In the genomic region with DNA sequence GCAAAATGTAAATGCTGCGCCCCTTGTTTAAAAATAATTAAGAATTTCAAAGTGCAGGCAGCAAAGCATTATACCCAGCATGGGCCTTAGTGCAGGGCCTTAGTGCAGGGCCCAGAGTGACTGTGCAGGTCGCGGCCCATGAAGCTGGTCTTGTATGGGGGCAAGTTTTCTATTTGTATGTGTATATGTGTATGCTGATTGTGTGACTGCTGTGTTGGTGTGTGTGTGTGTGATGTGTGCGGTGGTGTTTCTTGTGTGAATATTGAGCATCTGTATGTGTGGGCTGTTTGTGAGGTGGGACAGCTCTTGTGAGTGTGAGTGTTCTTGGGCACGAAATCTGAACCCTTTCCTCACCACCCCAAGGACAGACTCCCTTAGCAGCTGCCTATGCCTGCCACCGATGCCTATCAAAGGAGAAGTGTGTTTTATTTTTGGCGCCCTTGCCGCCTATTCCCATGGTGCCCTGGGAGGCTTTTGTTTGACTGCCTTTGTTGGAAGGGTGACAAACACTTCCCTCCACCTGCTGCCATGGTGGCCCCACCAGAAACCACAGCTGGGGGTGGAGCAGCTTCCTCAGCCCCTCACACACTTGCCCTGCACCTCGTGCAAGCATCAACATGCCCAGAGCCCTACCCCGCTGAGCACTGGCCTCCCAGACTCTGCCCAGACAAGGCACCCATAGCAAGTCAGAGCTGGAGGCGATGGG, we compare ENCODE assay signal across 1 cellular context.
TF ChIP-seq lines count a peak whose summit lies in the region.

No MANE protein-coding gene starts in this region.

TF ChIP-seq in HepG2, 621 proteins besides CTCF, POLR2A, EP300 and RAD21 (continued from another document):
- TF ChIP-seq, protein P1, sequence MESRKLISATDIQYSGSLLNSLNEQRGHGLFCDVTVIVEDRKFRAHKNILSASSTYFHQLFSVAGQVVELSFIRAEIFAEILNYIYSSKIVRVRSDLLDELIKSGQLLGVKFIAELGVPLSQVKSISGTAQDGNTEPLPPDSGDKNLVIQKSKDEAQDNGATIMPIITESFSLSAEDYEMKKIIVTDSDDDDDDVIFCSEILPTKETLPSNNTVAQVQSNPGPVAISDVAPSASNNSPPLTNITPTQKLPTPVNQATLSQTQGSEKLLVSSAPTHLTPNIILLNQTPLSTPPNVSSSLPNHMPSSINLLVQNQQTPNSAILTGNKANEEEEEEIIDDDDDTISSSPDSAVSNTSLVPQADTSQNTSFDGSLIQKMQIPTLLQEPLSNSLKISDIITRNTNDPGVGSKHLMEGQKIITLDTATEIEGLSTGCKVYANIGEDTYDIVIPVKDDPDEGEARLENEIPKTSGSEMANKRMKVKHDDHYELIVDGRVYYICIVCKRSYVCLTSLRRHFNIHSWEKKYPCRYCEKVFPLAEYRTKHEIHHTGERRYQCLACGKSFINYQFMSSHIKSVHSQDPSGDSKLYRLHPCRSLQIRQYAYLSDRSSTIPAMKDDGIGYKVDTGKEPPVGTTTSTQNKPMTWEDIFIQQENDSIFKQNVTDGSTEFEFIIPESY (CRISPR knock-in tag; IDR thresholded peaks at IDR 0.05) = peak; percentile 81
- TF ChIP-seq ZNF329 (CRISPR knock-in tag; IDR thresholded peaks at IDR 0.05; ENCODE audit: low read depth) = no peak
- TF ChIP-seq SOX13 (IDR thresholded peaks at IDR 0.05) = no peak
- peak in 1 of 2 experiments; percentile 73; a peak in 2 of 4 replicates for TF ChIP-seq SOX13 (CRISPR knock-in tag; conservative IDR thresholded peaks at IDR 0.05 in 1 of 2, IDR thresholded peaks at IDR 0.05 in 1 of 2)
- TF ChIP-seq ZFP62 (CRISPR knock-in tag; IDR thresholded peaks at IDR 0.05) = no peak
- TF ChIP-seq ZNF816 (CRISPR knock-in tag; IDR thresholded peaks at IDR 0.05; ENCODE audit: borderline replicate concordance) = no peak
- TF ChIP-seq CBX5 (CRISPR knock-in tag; IDR thresholded peaks at IDR 0.05; ENCODE audit: borderline replicate concordance) = no peak
- TF ChIP-seq, protein P2, sequence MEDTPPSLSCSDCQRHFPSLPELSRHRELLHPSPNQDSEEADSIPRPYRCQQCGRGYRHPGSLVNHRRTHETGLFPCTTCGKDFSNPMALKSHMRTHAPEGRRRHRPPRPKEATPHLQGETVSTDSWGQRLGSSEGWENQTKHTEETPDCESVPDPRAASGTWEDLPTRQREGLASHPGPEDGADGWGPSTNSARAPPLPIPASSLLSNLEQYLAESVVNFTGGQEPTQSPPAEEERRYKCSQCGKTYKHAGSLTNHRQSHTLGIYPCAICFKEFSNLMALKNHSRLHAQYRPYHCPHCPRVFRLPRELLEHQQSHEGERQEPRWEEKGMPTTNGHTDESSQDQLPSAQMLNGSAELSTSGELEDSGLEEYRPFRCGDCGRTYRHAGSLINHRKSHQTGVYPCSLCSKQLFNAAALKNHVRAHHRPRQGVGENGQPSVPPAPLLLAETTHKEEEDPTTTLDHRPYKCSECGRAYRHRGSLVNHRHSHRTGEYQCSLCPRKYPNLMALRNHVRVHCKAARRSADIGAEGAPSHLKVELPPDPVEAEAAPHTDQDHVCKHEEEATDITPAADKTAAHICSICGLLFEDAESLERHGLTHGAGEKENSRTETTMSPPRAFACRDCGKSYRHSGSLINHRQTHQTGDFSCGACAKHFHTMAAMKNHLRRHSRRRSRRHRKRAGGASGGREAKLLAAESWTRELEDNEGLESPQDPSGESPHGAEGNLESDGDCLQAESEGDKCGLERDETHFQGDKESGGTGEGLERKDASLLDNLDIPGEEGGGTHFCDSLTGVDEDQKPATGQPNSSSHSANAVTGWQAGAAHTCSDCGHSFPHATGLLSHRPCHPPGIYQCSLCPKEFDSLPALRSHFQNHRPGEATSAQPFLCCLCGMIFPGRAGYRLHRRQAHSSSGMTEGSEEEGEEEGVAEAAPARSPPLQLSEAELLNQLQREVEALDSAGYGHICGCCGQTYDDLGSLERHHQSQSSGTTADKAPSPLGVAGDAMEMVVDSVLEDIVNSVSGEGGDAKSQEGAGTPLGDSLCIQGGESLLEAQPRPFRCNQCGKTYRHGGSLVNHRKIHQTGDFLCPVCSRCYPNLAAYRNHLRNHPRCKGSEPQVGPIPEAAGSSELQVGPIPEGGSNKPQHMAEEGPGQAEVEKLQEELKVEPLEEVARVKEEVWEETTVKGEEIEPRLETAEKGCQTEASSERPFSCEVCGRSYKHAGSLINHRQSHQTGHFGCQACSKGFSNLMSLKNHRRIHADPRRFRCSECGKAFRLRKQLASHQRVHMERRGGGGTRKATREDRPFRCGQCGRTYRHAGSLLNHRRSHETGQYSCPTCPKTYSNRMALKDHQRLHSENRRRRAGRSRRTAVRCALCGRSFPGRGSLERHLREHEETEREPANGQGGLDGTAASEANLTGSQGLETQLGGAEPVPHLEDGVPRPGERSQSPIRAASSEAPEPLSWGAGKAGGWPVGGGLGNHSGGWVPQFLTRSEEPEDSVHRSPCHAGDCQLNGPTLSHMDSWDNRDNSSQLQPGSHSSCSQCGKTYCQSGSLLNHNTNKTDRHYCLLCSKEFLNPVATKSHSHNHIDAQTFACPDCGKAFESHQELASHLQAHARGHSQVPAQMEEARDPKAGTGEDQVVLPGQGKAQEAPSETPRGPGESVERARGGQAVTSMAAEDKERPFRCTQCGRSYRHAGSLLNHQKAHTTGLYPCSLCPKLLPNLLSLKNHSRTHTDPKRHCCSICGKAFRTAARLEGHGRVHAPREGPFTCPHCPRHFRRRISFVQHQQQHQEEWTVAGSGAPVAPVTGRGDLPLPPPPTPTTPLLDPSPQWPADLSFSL (CRISPR knock-in tag; IDR thresholded peaks at IDR 0.05) = no peak
- peak; percentile 12; the same call in 1 of the 2 replicates for TF ChIP-seq SAP130 (CRISPR knock-in tag; IDR thresholded peaks at IDR 0.05; ENCODE audit: low read depth)
- TF ChIP-seq ISL2 (CRISPR knock-in tag; IDR thresholded peaks at IDR 0.05) = no peak
- no peak for TF ChIP-seq ZNF124 (CRISPR knock-in tag; IDR thresholded peaks at IDR 0.05)
- TF ChIP-seq ZNF260 (CRISPR knock-in tag; IDR thresholded peaks at IDR 0.05; ENCODE audit: borderline replicate concordance, low read depth) = no peak
- no peak for TF ChIP-seq MYNN (CRISPR knock-in tag; IDR thresholded peaks at IDR 0.05; ENCODE audit: low read depth)
- TF ChIP-seq CHCHD3 (CRISPR knock-in tag; IDR thresholded peaks at IDR 0.05) = no peak
- TF ChIP-seq MBD4 (IDR thresholded peaks at IDR 0.05; ENCODE audit: borderline replicate concordance, low read length) = no peak
- TF ChIP-seq SOX6 (IDR thresholded peaks at IDR 0.05) = no peak
- 0 out of 2 replicates have a peak, but pooled peaks have one; percentile 26 for TF ChIP-seq SOX6 (CRISPR knock-in tag; IDR thresholded peaks at IDR 0.05)
- TF ChIP-seq ZNF782 (CRISPR knock-in tag; IDR thresholded peaks at IDR 0.05; ENCODE audit: borderline replicate concordance) = 0 out of 2 replicates have a peak, but pooled peaks have one; percentile 33
- TF ChIP-seq, protein P3, sequence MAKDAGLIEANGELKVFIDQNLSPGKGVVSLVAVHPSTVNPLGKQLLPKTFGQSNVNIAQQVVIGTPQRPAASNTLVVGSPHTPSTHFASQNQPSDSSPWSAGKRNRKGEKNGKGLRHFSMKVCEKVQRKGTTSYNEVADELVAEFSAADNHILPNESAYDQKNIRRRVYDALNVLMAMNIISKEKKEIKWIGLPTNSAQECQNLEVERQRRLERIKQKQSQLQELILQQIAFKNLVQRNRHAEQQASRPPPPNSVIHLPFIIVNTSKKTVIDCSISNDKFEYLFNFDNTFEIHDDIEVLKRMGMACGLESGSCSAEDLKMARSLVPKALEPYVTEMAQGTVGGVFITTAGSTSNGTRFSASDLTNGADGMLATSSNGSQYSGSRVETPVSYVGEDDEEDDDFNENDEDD (CRISPR knock-in tag; IDR thresholded peaks at IDR 0.05; ENCODE audit: borderline replicate concordance) = peak; percentile 53; the same call in 1 of the 2 replicates
- 0 out of 2 replicates have a peak, but pooled peaks have one; percentile 28 for TF ChIP-seq ZNF296 (CRISPR knock-in tag; conservative IDR thresholded peaks at IDR 0.05)
- no peak for TF ChIP-seq ZNF616 (CRISPR knock-in tag; IDR thresholded peaks at IDR 0.05; ENCODE audit: low read depth)
- TF ChIP-seq PHF20 (CRISPR knock-in tag; IDR thresholded peaks at IDR 0.05) = no peak
- TF ChIP-seq ZNF605 (CRISPR knock-in tag; IDR thresholded peaks at IDR 0.05) = 0 out of 2 replicates have a peak, but pooled peaks have one; percentile 66
- TF ChIP-seq SIN3A (IDR thresholded peaks at IDR 0.05; ENCODE audit: borderline replicate concordance, low read depth, low read length) = no peak
- no peak for TF ChIP-seq PRPF4 (IDR thresholded peaks at IDR 0.05; ENCODE audit: low read depth, low read length, poor library complexity, severe bottlenecking)
- no peak for TF ChIP-seq MAFG (CRISPR knock-in tag; IDR thresholded peaks at IDR 0.05)
- TF ChIP-seq ZNF7 (CRISPR knock-in tag; IDR thresholded peaks at IDR 0.05) = no peak
- TF ChIP-seq, protein P4, sequence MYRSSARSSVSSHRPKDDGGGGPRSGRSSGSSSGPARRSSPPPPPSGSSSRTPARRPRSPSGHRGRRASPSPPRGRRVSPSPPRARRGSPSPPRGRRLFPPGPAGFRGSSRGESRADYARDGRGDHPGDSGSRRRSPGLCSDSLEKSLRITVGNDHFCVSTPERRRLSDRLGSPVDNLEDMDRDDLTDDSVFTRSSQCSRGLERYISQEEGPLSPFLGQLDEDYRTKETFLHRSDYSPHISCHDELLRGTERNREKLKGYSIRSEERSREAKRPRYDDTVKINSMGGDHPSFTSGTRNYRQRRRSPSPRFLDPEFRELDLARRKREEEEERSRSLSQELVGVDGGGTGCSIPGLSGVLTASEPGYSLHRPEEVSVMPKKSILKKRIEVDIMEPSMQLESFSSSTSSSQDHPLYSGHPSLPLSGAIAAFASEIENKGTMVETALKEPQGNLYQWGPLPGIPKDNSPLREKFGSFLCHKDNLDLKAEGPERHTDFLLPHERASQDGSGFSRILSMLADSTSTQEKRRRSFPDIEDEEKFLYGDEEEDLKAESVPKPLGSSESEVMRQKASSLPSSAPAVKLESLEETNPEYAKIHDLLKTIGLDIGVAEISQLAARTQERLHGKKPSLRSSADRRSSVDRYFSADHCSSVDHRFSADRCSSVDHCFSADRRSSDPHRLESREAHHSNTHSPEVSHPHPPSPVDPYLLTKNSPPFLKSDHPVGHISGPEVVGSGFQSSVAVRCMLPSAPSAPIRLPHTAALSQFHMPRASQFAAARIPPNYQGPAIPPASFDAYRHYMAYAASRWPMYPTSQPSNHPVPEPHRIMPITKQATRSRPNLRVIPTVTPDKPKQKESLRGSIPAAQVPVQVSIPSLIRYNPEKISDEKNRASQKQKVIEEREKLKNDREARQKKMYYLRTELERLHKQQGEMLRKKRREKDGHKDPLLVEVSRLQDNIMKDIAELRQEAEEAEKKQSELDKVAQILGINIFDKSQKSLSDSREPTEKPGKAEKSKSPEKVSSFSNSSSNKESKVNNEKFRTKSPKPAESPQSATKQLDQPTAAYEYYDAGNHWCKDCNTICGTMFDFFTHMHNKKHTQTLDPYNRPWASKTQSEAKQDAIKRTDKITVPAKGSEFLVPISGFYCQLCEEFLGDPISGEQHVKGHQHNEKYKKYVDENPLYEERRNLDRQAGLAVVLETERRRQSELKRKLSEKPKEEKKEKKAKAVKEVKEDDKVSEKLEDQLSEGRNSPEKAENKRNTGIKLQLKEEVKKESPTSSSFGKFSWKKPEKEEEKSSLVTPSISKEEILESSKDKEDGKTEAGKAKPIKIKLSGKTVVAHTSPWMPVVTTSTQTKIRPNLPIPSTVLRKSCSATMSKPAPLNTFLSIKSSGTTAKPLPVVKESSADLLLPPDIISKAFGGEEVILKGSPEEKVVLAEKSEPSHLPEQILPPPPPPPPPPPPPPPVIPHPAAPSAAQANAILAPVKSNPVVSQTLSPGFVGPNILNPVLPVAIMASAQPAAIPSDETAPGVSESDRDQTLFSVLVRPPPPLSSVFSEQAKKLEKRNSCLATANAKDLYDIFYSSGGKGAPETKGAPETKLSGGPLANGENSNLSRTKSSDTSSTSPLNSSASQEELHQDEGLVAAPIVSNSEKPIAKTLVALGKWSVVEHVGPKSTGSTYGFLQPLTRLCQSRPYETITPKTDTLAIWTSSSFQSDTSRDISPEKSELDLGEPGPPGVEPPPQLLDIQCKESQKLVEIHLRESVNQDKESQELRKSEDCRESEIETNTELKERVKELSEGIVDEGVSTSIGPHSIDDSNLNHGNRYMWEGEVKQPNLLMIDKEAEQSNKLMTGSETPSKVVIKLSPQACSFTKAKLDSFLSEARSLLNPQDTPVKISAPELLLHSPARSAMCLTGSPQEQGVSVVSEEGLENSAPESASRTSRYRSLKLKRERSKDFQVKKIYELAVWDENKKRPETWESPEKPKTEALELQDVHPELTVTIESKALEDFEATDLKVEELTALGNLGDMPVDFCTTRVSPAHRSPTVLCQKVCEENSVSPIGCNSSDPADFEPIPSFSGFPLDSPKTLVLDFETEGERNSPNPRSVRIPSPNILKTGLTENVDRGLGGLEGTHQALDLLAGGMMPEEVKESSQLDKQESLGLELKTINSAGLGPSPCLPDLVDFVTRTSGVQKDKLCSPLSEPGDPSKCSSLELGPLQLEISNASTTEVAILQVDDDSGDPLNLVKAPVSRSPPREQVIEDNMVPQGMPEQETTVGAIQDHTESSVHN (CRISPR knock-in tag; IDR thresholded peaks at IDR 0.05) = 0 out of 2 replicates have a peak, but pooled peaks have one; percentile 44
- no peak for TF ChIP-seq PCBP2 (optimal IDR thresholded peaks at IDR 0.05; ENCODE audit: low read depth, low read length, poor library complexity, severe bottlenecking)
- peak; percentile 62; the same call in 1 of the 2 replicates for TF ChIP-seq MTA1 (CRISPR knock-in tag; IDR thresholded peaks at IDR 0.05; ENCODE audit: borderline replicate concordance)
- TF ChIP-seq, protein P5, sequence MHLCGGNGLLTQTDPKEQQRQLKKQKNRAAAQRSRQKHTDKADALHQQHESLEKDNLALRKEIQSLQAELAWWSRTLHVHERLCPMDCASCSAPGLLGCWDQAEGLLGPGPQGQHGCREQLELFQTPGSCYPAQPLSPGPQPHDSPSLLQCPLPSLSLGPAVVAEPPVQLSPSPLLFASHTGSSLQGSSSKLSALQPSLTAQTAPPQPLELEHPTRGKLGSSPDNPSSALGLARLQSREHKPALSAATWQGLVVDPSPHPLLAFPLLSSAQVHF (CRISPR knock-in tag; IDR thresholded peaks at IDR 0.05) = no peak
- no peak for TF ChIP-seq ZNF451 (CRISPR knock-in tag; IDR thresholded peaks at IDR 0.05)
- TF ChIP-seq YY1 (IDR thresholded peaks at IDR 0.05; ENCODE audit: insufficient read depth, insufficient replicate concordance, low read depth, low read length) = no peak
- TF ChIP-seq JUNB (CRISPR knock-in tag; IDR thresholded peaks at IDR 0.05; ENCODE audit: borderline replicate concordance) = no peak
- TF ChIP-seq NRL (CRISPR knock-in tag; IDR thresholded peaks at IDR 0.05; ENCODE audit: borderline replicate concordance) = peak; percentile 61; the same call in 1 of the 2 replicates
